In the genomic region with DNA sequence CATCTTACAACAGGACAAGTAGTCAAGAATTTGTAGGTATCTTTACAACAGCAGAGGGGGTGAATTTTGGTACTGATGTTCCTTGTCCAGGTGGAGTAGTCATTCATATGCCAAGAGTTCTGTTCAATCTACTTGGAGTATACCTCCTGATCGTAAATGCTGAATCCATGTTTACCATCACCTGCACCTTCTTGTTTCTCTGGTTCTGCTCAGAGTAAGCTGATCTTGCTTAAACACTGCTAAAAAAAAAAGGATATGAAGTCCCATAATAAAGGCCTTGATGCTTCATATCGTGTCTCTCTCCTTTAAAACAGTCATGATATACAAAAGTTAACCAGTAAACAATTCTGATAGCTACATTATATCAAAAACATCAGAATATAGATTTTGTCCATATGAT, we compare ENCODE assay signal across 8 cellular contexts. TPM values are rescaled to one million over a fixed set of nuclear protein-coding genes. Genes with fewer than 3 reads are reported as not detected.
"Had no signal": no experiment of that assay in that cellular context is flagged by ENCODE, and none has a peak within 500 bp of the region (broad histone marks: within the 10 kb centered on the region; RNA-seq: fewer than 3 reads in every experiment).

No MANE protein-coding gene starts in this region.

- ATAC-seq: GM23338, HCT116, HepG2 had no signal

- H3K4me1 ChIP-seq: HAP-1 had no signal

- H3K27ac Mint-ChIP-seq: GM23338, HFFc6, IgD-negative memory B cell had no signal

- H3K27me3 Mint-ChIP-seq: IgD-negative memory B cell had no signal

- H3K27ac ChIP-seq: HL-60 had no signal

- H3K4me3 Mint-ChIP-seq: GM23338, HFFc6, IgD-negative memory B cell had no signal

- H3K4me1 Mint-ChIP-seq: GM23338, IgD-negative memory B cell had no signal

- H3K4me3 ChIP-seq: GM23338, HAP-1 had no signal

- H3K9me3 Mint-ChIP-seq: GM23338 had no signal

- DNase-seq: H7, HFFc6 had no signal

- H3K36me3 Mint-ChIP-seq: IgD-negative memory B cell had no signal

- H3K4me2 ChIP-seq: GM23338 had no signal

- H3K9me3 ChIP-seq: HAP-1 had no signal

- H3K36me3 ChIP-seq: HAP-1 had no signal

RNA-seq across cellular contexts. Expression of a gene that starts 45.3 kb away (rescaled TPM):
- total RNA-seq: HepG2 had no signal
- polyA plus RNA-seq: IgD-negative memory B cell had no signal
